In the genomic region with DNA sequence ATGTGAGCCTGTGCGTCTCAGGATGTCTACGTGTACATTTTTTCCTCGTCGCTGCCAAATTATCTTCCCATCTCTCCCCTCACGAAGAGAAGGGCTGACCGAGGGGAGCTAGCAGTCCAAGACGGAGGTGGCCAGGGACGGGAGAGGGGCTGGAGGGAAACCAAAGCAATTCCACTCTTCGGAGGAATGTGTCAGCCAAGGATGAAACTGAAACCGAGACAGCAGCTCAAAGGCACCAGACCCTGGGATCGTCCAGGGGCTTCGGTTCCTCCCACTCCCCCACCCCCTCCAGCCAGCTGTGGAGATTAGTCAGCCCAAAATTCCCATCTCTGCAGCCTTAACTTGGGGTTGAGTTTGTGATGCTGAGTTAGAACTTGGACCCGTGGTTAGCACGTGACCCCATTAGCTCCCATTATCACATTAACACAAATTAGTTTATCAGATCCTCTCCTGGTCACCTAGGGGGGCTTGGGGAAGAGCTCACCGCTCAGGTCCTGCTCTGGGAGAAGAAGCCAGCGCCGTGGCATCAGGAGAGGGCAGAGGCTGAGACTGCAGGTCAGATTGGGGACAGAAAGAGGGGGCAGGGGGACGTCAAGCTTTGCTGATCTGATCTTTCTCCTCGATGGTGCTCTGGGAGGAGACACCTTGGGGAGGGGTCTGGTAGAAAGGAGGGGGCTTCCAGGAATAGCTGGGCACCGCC, we compare ENCODE assay signal across 11 cellular contexts. TPM values are rescaled to one million over a fixed set of nuclear protein-coding genes. Genes with fewer than 3 reads are reported as not detected.
A peak's percentile ranks its signal among the peaks of the same experiment; 100 is the strongest.
DNase-seq lines count a peak whose midpoint lies in the region; TF ChIP-seq lines count a peak whose summit lies in the region.
"Had no signal": no experiment of that assay in that cellular context is flagged by ENCODE, and none has a peak within 500 bp of the region (broad histone marks: within the 10 kb centered on the region; RNA-seq: fewer than 3 reads in every experiment).

No MANE protein-coding gene starts in this region.

- in situ Hi-C loops in transverse colon (cut with MboI; ENCODE audit: low pct_ligation_motif_present in 1 of 4, low pct_unique_long_range_greater_than_20kb in 1 of 4, low sequenced_read_pairs in 3 of 4): no loop called here

- no peak for TF ChIP-seq POLR2A in breast epithelium (IDR thresholded peaks at IDR 0.05)
- no peak for TF ChIP-seq POLR2A in transverse colon (IDR thresholded peaks at IDR 0.05)

- H3K27ac Mint-ChIP-seq in MCF 10A (ENCODE audit: low read depth, unreplicated experiment): no peak overlapping the region

- H3K4me1 Mint-ChIP-seq in MCF 10A (ENCODE audit: insufficient read depth, unreplicated experiment): peaks cover 25% of the 10 kb centered on the region

- H3K9me3 ChIP-seq in breast epithelium: no peaks in the 10 kb centered on the region
- no peaks in the 10 kb centered on the region for H3K9me3 ChIP-seq in SJCRH30 (replicated peaks)
- no peaks in the 10 kb centered on the region for H3K9me3 ChIP-seq in transverse colon
- H3K9me3 ChIP-seq: spleen, tibial nerve had no signal

- peaks cover 27% of the 10 kb centered on the region for H3K27me3 Mint-ChIP-seq in MCF 10A (ENCODE audit: insufficient read depth, unreplicated experiment)

- H3K4me1 ChIP-seq in breast epithelium: no peaks in the 10 kb centered on the region
- H3K4me1 ChIP-seq in SJCRH30: peaks cover 8% of the 10 kb centered on the region; the same call in 1 of the 2 replicates
- peaks cover 0 to 10% (median 6%) of the 10 kb centered on the region in 4 donors for H3K4me1 ChIP-seq in transverse colon

- no peaks in the 10 kb centered on the region for H3K36me3 ChIP-seq in breast epithelium
- no peaks in the 10 kb centered on the region for H3K36me3 ChIP-seq in SJCRH30
- no peaks in the 10 kb centered on the region for H3K36me3 ChIP-seq in transverse colon
- H3K36me3 ChIP-seq: spleen, tibial nerve had no signal

- POLR2A ChIA-PET in MCF 10A (lab: Yijun Ruan, JAX): interaction anchor here (0.6 to 5.1 kb wide), 5 partner anchors 9 to 211 kb away, joined by 3 to 39 read pairs (median 5); a partner anchor contains a TSS

- intact Hi-C loops in breast epithelium (cut with DNase I; ENCODE audit: low total_unique reads) (no loop called here), MCF 10A (cut with micrococcal nuclease) (no loop called here), transverse colon (cut with DNase I; ENCODE audit: low total_unique reads) (no loop called here)

- H3K27me3 ChIP-seq in breast epithelium (peaks cover 0 to 37% of the 10 kb centered on the region in 2 donors), SJCRH30 (no peaks in the 10 kb centered on the region), transverse colon (no peaks in the 10 kb centered on the region)
- H3K27me3 ChIP-seq: tibial nerve had no signal

- H3K9me3 Mint-ChIP-seq in MCF 10A (ENCODE audit: unreplicated experiment): no peaks in the 10 kb centered on the region

- CTCF ChIA-PET in MCF 10A (lab: Yijun Ruan, JAX): interaction anchor here (0.6 to 1.5 kb wide), 9 partner anchors 9 to 860 kb away, joined by 3 to 9 read pairs (median 3); a partner anchor contains a TSS

- BruUV-seq in MCF 10A (replicated peaks; lab: Mats Ljungman, UMichigan): no TSS peak

- H3K27ac ChIP-seq in breast epithelium (peak overlapping the region; percentile 25 to 66), SJCRH30 (peak overlapping the region; percentile 15; the same call in 1 of the 2 replicates), transverse colon (peak overlapping the region; percentile 40 to 85 (median 66))

- peak overlapping the region in 1 of 3 donors; percentile 35 for H3K4me3 ChIP-seq in breast epithelium
- peak overlapping the region; percentile 53 for H3K4me3 ChIP-seq in SJCRH30
- H3K4me3 ChIP-seq in transverse colon: no peak overlapping the region
- H3K4me3 ChIP-seq: spleen, tibial nerve had no signal

- no peak for DNase-seq in breast epithelium (ENCODE audit: low spot score in 2 of 2)
- DNase-seq in MCF 10A (ENCODE audit: unreplicated experiment): no peak
- DNase-seq in SJCRH30: peak; percentile 35 to 48
- peak; percentile 47 for DNase-seq in glomerular visceral epithelial cell (ENCODE audit: extremely low spot score)
- DNase-seq in transverse colon: no peak
- DNase-seq in epidermal melanocyte (ENCODE audit: insufficient read length, low spot score): no peak
- DNase-seq in NCI-H510A treated with DMSO at 0.1 percent for 48 hours (lab: John Stamatoyannopoulos, UW): no peak
- DNase-seq in NCI-H524 treated with DMSO at 0.1 percent for 48 hours (lab: John Stamatoyannopoulos, UW): no peak
- DNase-seq: activated CD8-positive, alpha-beta memory T cell treated with anti-CD3 and anti-CD28 coated beads for 24 hours; spleen had no signal

- peaks cover 6% of the 10 kb centered on the region for H3K36me3 Mint-ChIP-seq in MCF 10A (ENCODE audit: insufficient read depth, unreplicated experiment)

- 63% methylated on average over 20 of the region's 20 CpGs; no CpG with 5 or more reads in 1 of the 2 donors for WGBS in transverse colon (ENCODE audit: low coverage in 1 of 2), 2 donors

- TF ChIP-seq EP300 in transverse colon (IDR thresholded peaks at IDR 0.05; ENCODE audit: low read depth): no peak

- TF ChIP-seq CTCF in breast epithelium (IDR thresholded peaks at IDR 0.05): no peak
- no peak for TF ChIP-seq CTCF in MCF 10A (IDR thresholded peaks at IDR 0.05; ENCODE audit: unreplicated experiment)
- no peak for TF ChIP-seq CTCF in transverse colon (IDR thresholded peaks at IDR 0.05)

- no peak overlapping the region for H3K4me3 Mint-ChIP-seq in MCF 10A (ENCODE audit: unreplicated experiment)

RNA-seq across cellular contexts. Expression of a gene that starts 8.8 kb away (rescaled TPM):
- 10 to 100 TPM in 1 of 3 donors, 1 to 10 TPM in 2; 5.3 to 10.7 (median 9.2) TPM for total RNA-seq in breast epithelium
- total RNA-seq in MCF 10A (2022): 19.5 and 23.6 TPM in 2 replicates
- total RNA-seq in SJCRH30 (2014; rRNA removed; shearing (Covaris generic)): 5.3 and 5.5 TPM in 2 replicates
- total RNA-seq in transverse colon: 10 to 100 TPM; 20.1 to 56.1 (median 44.2) TPM

RNA-seq across cellular contexts. Expression of a gene that starts 46.5 kb away (rescaled TPM):
- total RNA-seq in breast epithelium (10 to 100 TPM; 13.5 to 24.6 (median 16.6) TPM), MCF 10A (2022) (43.2 and 45.3 TPM in 2 replicates), transverse colon (10 to 100 TPM in 3 of 4 donors, 1 to 10 TPM in 1; 5.6 to 39.5 (median 28.1) TPM)
- 42.9 and 46.9 TPM in 2 replicates for total RNA-seq in SJCRH30 (2014; rRNA removed; shearing (Covaris generic))

RNA-seq across cellular contexts. Expression of a gene that starts 52.7 kb away (rescaled TPM):
- 1 to 10 TPM in 2 of 3 donors, under 1 TPM in 1; 0.73 to 2.6 (median 1.6) TPM for total RNA-seq in breast epithelium
- total RNA-seq in MCF 10A (2022): not detected in 2 replicates
- 0.34 TPM in 1 of 2 replicates, not detected in the other for total RNA-seq in SJCRH30 (2014; rRNA removed; shearing (Covaris generic))
- 1 to 10 TPM in 1 of 4 donors, under 1 TPM in 2, not detected in 1; 0.79 to 6.2 (median 0.82) TPM for total RNA-seq in transverse colon

Comparison
In these comparisons a context has a peak if more than half of its experiments do, and no peak if none do; other contexts are left out.
1. DNase-seq: peak in SJCRH30 (2 of 2) and glomerular visceral epithelial cell (single experiment); none in breast epithelium (0 of 2), MCF 10A (single experiment), transverse colon (single experiment), epidermal melanocyte (single experiment), NCI-H510A treated with DMSO at 0.1 percent for 48 hours (single experiment) and NCI-H524 treated with DMSO at 0.1 percent for 48 hours (single experiment).
2. H3K27ac ChIP-seq: peak in every context shown above with its lines; median percentile 66 in transverse colon; 46 in breast epithelium; 15 in SJCRH30.